In genomic region chr14:101707285-101707842, GRCh38 we compare ENCODE assay signal across 8 cellular contexts. TPM values are rescaled to one million over a fixed set of nuclear protein-coding genes. Genes with fewer than 3 reads are reported as not detected.
DNase-seq lines count a peak whose midpoint lies in the region; ATAC-seq and TF ChIP-seq lines count a peak whose summit lies in the region.

No MANE protein-coding gene starts in this region.

- 3 to 6% (median 5%) methylated on average over 12 of the region's 12 CpGs for WGBS in heart left ventricle, 4 donors

- no peaks in the 10 kb centered on the region for H3K9me3 ChIP-seq in heart left ventricle

- TF ChIP-seq POLR2A in heart left ventricle (IDR thresholded peaks at IDR 0.05) (no peak), GM18505 (IDR thresholded peaks at IDR 0.05; ENCODE audit: borderline replicate concordance, extremely low read depth, insufficient read depth, insufficient read length) (no peak)

- H3K4me3 ChIP-seq in heart left ventricle: peak overlapping the region in 1 of 12 donors; percentile 8

- intact Hi-C loops in heart left ventricle (cut with DNase I): loop anchor here (2.0 to 10.0 kb wide), 13 partner anchors 50 to 607 kb away; partner anchors contain the start of genes DYNC1H1 (in 3 of the 10), PPP2R5C (in 2 of the 10) and ZNF839 (in 1 of the 10)

- ATAC-seq in heart left ventricle: peak; percentile 29 to 73 (median 54)
- ATAC-seq in GM18505 (IDR thresholded peaks at IDR 0.05; ENCODE audit: unreplicated experiment): no peak

- H3K36me3 ChIP-seq in heart left ventricle: no peaks in the 10 kb centered on the region

- H3K27me3 ChIP-seq in heart left ventricle: peaks cover 0 to 11% (median 0%) of the 10 kb centered on the region in 9 donors

- H3K4me1 ChIP-seq in heart left ventricle: peaks cover 0 to 28% (median 20%) of the 10 kb centered on the region in 12 donors

- DNase-seq in AG20443 (ENCODE audit: low spot score): peak; percentile 84
- DNase-seq in GM20000 (ENCODE audit: low spot score): peak; percentile 82
- peak; percentile 74 for DNase-seq in NCI-H1436 (lab: John Stamatoyannopoulos, UW)
- peak; percentile 3 for DNase-seq in SKM-1 (lab: John Stamatoyannopoulos, UW; ENCODE audit: unreplicated experiment)
- peak; percentile 42 for DNase-seq in activated naive CD8-positive, alpha-beta T cell treated with anti-CD3 and anti-CD28 coated beads, Interleukin-2, amount 50 U/mL, for 16 hours (ENCODE audit: low read depth, low spot score)
- DNase-seq in heart left ventricle: peak in 4 of 5 donors; percentile 40 to 59 (median 55)
- peak; percentile 20 for DNase-seq in pulmonary artery endothelial cell (ENCODE audit: low read depth, low spot score)

- H3K27ac ChIP-seq in heart left ventricle: peak overlapping the region in 10 of 12 donors; percentile 51 to 89 (median 82)

- TF ChIP-seq CTCF in GM20000 (IDR thresholded peaks at IDR 0.05; ENCODE audit: extremely low read depth, missing control alignments) (peak; percentile 66), heart left ventricle (IDR thresholded peaks at IDR 0.05) (peak; percentile 64 to 91 (median 88))

RNA-seq across cellular contexts. Expression of gene PPP2R5C, which starts 54.1 kb away (rescaled TPM):
- total RNA-seq in heart left ventricle (100 to 1,000 TPM; 116 to 248 (median 207) TPM), pulmonary artery endothelial cell (81.4 and 81.5 TPM in 2 replicates)
- 100 to 1,000 TPM in 1 of 2 donors, 10 to 100 TPM in 1; 99.4 to 150 TPM for polyA plus RNA-seq in heart left ventricle

Comparison
In these comparisons a context has a peak if more than half of its experiments do, and no peak if none do; other contexts are left out.
1. DNase-seq: peak in every context shown above with its lines; median percentile 84 in AG20443; 82 in GM20000; 74 in NCI-H1436; 55 in heart left ventricle; 42 in activated naive CD8-positive, alpha-beta T cell treated with anti-CD3 and anti-CD28 coated beads, Interleukin-2, amount 50 U/mL, for 16 hours; 20 in pulmonary artery endothelial cell; 3 in SKM-1.